Comparison of ENCODE assay signal across 17 cellular contexts in the genomic region with DNA sequence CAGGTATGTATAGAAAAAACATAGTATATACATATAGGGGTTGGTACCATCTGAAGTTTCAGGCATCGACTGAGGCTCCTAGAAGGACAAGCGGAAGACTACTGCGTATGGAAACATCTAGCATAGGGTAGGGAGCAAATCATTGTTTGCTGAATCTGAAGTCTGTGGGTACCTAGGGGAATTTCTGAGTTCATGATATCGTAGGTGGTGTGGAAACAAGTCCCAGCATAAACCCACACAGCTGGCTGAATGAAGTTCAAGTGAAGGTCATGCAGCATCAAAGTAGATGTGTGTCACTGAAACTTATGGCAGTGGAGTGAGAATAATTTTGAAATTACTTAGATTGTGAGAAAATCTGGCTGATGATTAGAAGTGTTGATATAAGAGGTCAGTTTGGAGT. TPM values are rescaled to one million over a fixed set of nuclear protein-coding genes. Genes with fewer than 3 reads are reported as not detected.
A peak's percentile ranks its signal among the peaks of the same experiment; 100 is the strongest.
DNase-seq lines count a peak whose midpoint lies in the region; ATAC-seq lines count a peak whose summit lies in the region.
"Had no signal": no experiment of that assay in that cellular context is flagged by ENCODE, and none has a peak within 500 bp of the region (broad histone marks: within the 10 kb centered on the region; RNA-seq: fewer than 3 reads in every experiment).

No MANE protein-coding gene starts in this region.

- no peaks in the 10 kb centered on the region for H3K36me3 Mint-ChIP-seq in activated naive CD4-positive, alpha-beta T cell treated with anti-CD3 and anti-CD28 coated beads for 36 hours (ENCODE audit: low read depth)
- no peaks in the 10 kb centered on the region for H3K36me3 Mint-ChIP-seq in activated T-cell treated with anti-CD3 and anti-CD28 coated beads, Interleukin-2, amount 50 U/mL, for 72 hours (ENCODE audit: insufficient read depth in 2 of 2)
- H3K36me3 Mint-ChIP-seq in stimulated activated naive CD8-positive, alpha-beta T cell treated with anti-CD3 and anti-CD28 coated beads, Interleukin-15, Interleukin-2, amounts not matched to agents 100 ng/mL and 50 ng/mL, for 24 hours (ENCODE audit: low read depth), result no peaks in the 10 kb centered on the region
- H3K36me3 Mint-ChIP-seq: natural killer cell, type B pancreatic cell had no signal

- no peaks in the 10 kb centered on the region for H3K27me3 Mint-ChIP-seq in activated naive CD4-positive, alpha-beta T cell treated with anti-CD3 and anti-CD28 coated beads for 36 hours (ENCODE audit: low read depth)
- H3K27me3 Mint-ChIP-seq in activated T-cell treated with anti-CD3 and anti-CD28 coated beads, Interleukin-2, amount 50 U/mL, for 72 hours (ENCODE audit: low read depth), result no peaks in the 10 kb centered on the region
- H3K27me3 Mint-ChIP-seq in stimulated activated naive CD8-positive, alpha-beta T cell treated with anti-CD3 and anti-CD28 coated beads, Interleukin-15, Interleukin-2, amounts not matched to agents 100 ng/mL and 50 ng/mL, for 24 hours, result peaks cover 4% of the 10 kb centered on the region
- H3K27me3 Mint-ChIP-seq: type B pancreatic cell had no signal

- intact Hi-C loops in activated naive CD4-positive, alpha-beta T cell treated with anti-CD3 and anti-CD28 coated beads for 36 hours (cut with micrococcal nuclease), result loop anchor here (2.0 kb wide), 1 partner anchor 16 kb away; no protein-coding TSS in a partner anchor

- CTCF ChIA-PET in activated naive CD4-positive, alpha-beta T cell treated with anti-CD3 and anti-CD28 coated beads for 36 hours (lab: Charles Lee), result interaction anchor here (0.9 kb wide), 1 partner anchor 15 kb away, joined by 4 read pairs; no protein-coding TSS in a partner anchor

- peak; percentile 87 to 88 for ATAC-seq in activated T-cell treated with anti-CD3 and anti-CD28 coated beads, Interleukin-2, amount 50 U/mL, for 72 hours (replicated peaks in 1 of 2)
- no peak for ATAC-seq in GM19455 (IDR thresholded peaks at IDR 0.05; ENCODE audit: unreplicated experiment)
- ATAC-seq: body of pancreas, natural killer cell, psoas muscle, SK-N-SH treated with all-trans-retinoic acid at 6 μM for 48 hours had no signal

- peaks cover 22% of the 10 kb centered on the region for H3K4me1 Mint-ChIP-seq in activated naive CD4-positive, alpha-beta T cell treated with anti-CD3 and anti-CD28 coated beads for 36 hours (ENCODE audit: low read depth)
- H3K4me1 Mint-ChIP-seq in activated T-cell treated with anti-CD3 and anti-CD28 coated beads, Interleukin-2, amount 50 U/mL, for 72 hours (ENCODE audit: low read depth), result peaks cover 25% of the 10 kb centered on the region
- H3K4me1 Mint-ChIP-seq in stimulated activated naive CD8-positive, alpha-beta T cell treated with anti-CD3 and anti-CD28 coated beads, Interleukin-15, Interleukin-2, amounts not matched to agents 100 ng/mL and 50 ng/mL, for 24 hours (ENCODE audit: low read depth), result peaks cover 20% of the 10 kb centered on the region

- peak; percentile 40 for DNase-seq in activated naive CD4-positive, alpha-beta T cell treated with anti-CD3 and anti-CD28 coated beads for 36 hours
- no peak for DNase-seq in activated naive CD4-positive, alpha-beta T cell (lab: John Stamatoyannopoulos, UW)
- peak in 1 of 2 donors; percentile 21 for DNase-seq in activated T-cell treated with anti-CD3 and anti-CD28 coated beads, Interleukin-2, amount 50 U/mL, for 72 hours
- DNase-seq in kidney tubule cell (ENCODE audit: low spot score), result peak; percentile 42
- no peak for DNase-seq in NOMO-1 treated with dmso at 0.1 percent for 144 hours (lab: John Stamatoyannopoulos, UW; ENCODE audit: unreplicated experiment)
- DNase-seq in NCI-H1417 (lab: John Stamatoyannopoulos, UW), result no peak
- DNase-seq: body of pancreas, Caco-2, left ventricle myocardium inferior, natural killer cell, NCI-H510A, psoas muscle had no signal

- H3K4me3 Mint-ChIP-seq in activated naive CD4-positive, alpha-beta T cell treated with anti-CD3 and anti-CD28 coated beads for 36 hours, result no peak overlapping the region
- H3K4me3 Mint-ChIP-seq in activated T-cell treated with anti-CD3 and anti-CD28 coated beads, Interleukin-2, amount 50 U/mL, for 72 hours, result peak overlapping the region in 1 of 2 donors; percentile 47
- H3K4me3 Mint-ChIP-seq in stimulated activated naive CD8-positive, alpha-beta T cell treated with anti-CD3 and anti-CD28 coated beads, Interleukin-15, Interleukin-2, amounts not matched to agents 100 ng/mL and 50 ng/mL, for 24 hours, result no peak overlapping the region
- H3K4me3 Mint-ChIP-seq: natural killer cell, type B pancreatic cell had no signal

- no peaks in the 10 kb centered on the region for H3K9me3 Mint-ChIP-seq in activated naive CD4-positive, alpha-beta T cell treated with anti-CD3 and anti-CD28 coated beads for 36 hours
- no peaks in the 10 kb centered on the region for H3K9me3 Mint-ChIP-seq in activated T-cell treated with anti-CD3 and anti-CD28 coated beads, Interleukin-2, amount 50 U/mL, for 72 hours
- no peaks in the 10 kb centered on the region for H3K9me3 Mint-ChIP-seq in stimulated activated naive CD8-positive, alpha-beta T cell treated with anti-CD3 and anti-CD28 coated beads, Interleukin-15, Interleukin-2, amounts not matched to agents 100 ng/mL and 50 ng/mL, for 24 hours
- H3K9me3 Mint-ChIP-seq: natural killer cell, type B pancreatic cell had no signal

- H3K27ac Mint-ChIP-seq in activated naive CD4-positive, alpha-beta T cell treated with anti-CD3 and anti-CD28 coated beads for 36 hours, result peak overlapping the region; percentile 25
- H3K27ac Mint-ChIP-seq in activated T-cell treated with anti-CD3 and anti-CD28 coated beads, Interleukin-2, amount 50 U/mL, for 72 hours, result peak overlapping the region; percentile 72
- peak overlapping the region; percentile 24 for H3K27ac Mint-ChIP-seq in stimulated activated naive CD8-positive, alpha-beta T cell treated with anti-CD3 and anti-CD28 coated beads, Interleukin-15, Interleukin-2, amounts not matched to agents 100 ng/mL and 50 ng/mL, for 24 hours
- H3K27ac Mint-ChIP-seq: natural killer cell had no signal

RNA-seq across cellular contexts. Expression of gene MAP7, which starts 39.4 kb away (rescaled TPM):
- 1 to 10 TPM; 1.1 to 1.3 TPM for total RNA-seq in activated naive CD4-positive, alpha-beta T cell treated with anti-CD3 and anti-CD28 coated beads for 36 hours
- total RNA-seq in activated T-cell treated with anti-CD3 and anti-CD28 coated beads, Interleukin-2, amount 50 U/mL, for 72 hours, result 1 to 10 TPM; 1.3 to 1.4 TPM
- total RNA-seq: G401 had no signal

Comparison
In these comparisons a context has a peak if more than half of its experiments do, and no peak if none do; other contexts are left out.
1. DNase-seq: peak in activated naive CD4-positive, alpha-beta T cell treated with anti-CD3 and anti-CD28 coated beads for 36 hours (single experiment) and kidney tubule cell (single experiment); none in activated naive CD4-positive, alpha-beta T cell (0 of 4), NOMO-1 treated with dmso at 0.1 percent for 144 hours (single experiment) and NCI-H1417 (0 of 3).
2. Peak in every context shown above with its lines, with median percentiles within 50 percentile points of each other: H3K27ac Mint-ChIP-seq.